Comparison of ENCODE assay signal across 1 cellular context in the genomic region with DNA sequence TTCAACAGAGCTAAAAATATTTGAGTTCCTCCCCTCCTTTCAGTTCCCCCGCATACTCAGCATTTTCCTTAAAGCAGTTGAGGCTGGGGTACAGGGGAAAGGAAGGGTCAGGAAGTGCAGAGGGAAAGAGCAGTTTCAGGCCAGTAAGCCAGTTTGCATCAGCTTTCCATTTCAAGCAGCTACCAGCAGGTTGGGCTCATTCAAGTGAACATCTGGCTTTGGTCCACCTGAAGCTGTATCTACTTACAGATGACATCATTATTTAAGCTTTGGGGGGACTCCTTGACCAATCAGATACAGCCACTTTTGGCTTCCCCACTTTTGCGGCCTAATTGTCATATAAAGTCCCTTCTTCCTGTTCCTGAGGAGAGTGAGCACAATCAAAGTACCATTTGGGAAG.
TF ChIP-seq lines count a peak whose summit lies in the region.

No MANE protein-coding gene starts in this region.

TF ChIP-seq in H1, 55 proteins besides CTCF, POLR2A, EP300 and RAD21:
- TF ChIP-seq ZNF274 (IDR thresholded peaks at IDR 0.05; ENCODE audit: borderline replicate concordance, extremely low read depth, low read length), result no peak
- no peak for TF ChIP-seq POLR2AphosphoS5 (IDR thresholded peaks at IDR 0.05; ENCODE audit: low read depth, low read length)
- TF ChIP-seq EZH2 (IDR thresholded peaks at IDR 0.05; ENCODE audit: low read depth, low read length, severe bottlenecking), result no peak
- no peak for TF ChIP-seq BRCA1 (IDR thresholded peaks at IDR 0.05; ENCODE audit: low read depth, low read length)
- TF ChIP-seq PHF8 (conservative IDR thresholded peaks at IDR 0.05; ENCODE audit: low read depth, low read length), result no peak
- no peak for TF ChIP-seq TAF7 (optimal IDR thresholded peaks at IDR 0.05; ENCODE audit: borderline replicate concordance, low read depth, low read length)
- no peak for TF ChIP-seq FOSL1 (IDR thresholded peaks at IDR 0.05; ENCODE audit: insufficient read depth, low read depth, low read length)
- TF ChIP-seq SIX5 (IDR thresholded peaks at IDR 0.05; ENCODE audit: low read depth, low read length), result no peak
- no peak for TF ChIP-seq CBX5 (IDR thresholded peaks at IDR 0.05; ENCODE audit: low read depth, low read length)
- no peak for TF ChIP-seq SAP30 (IDR thresholded peaks at IDR 0.05; ENCODE audit: insufficient read depth, insufficient replicate concordance, low read length)
- no peak for TF ChIP-seq YY1 (IDR thresholded peaks at IDR 0.05; ENCODE audit: low read depth, low read length)
- no peak for TF ChIP-seq RFX5 (IDR thresholded peaks at IDR 0.05; ENCODE audit: borderline replicate concordance, low read depth, low read length)
- no peak for TF ChIP-seq ATF3 (IDR thresholded peaks at IDR 0.05; ENCODE audit: insufficient read depth, low read depth, low read length)
- TF ChIP-seq SP1 (IDR thresholded peaks at IDR 0.05; ENCODE audit: low read depth, low read length), result no peak
- TF ChIP-seq USF2 (IDR thresholded peaks at IDR 0.05; ENCODE audit: low read length), result no peak
- TF ChIP-seq BACH1 (IDR thresholded peaks at IDR 0.05; ENCODE audit: low read length), result no peak
- TF ChIP-seq KDM1A (IDR thresholded peaks at IDR 0.05; ENCODE audit: borderline replicate concordance, low read length), result no peak
- TF ChIP-seq MAX (IDR thresholded peaks at IDR 0.05), result no peak
- TF ChIP-seq TEAD4 (IDR thresholded peaks at IDR 0.05; ENCODE audit: low read depth, low read length), result no peak
- no peak for TF ChIP-seq JUND (IDR thresholded peaks at IDR 0.05; ENCODE audit: low read length)
